In genomic region chr6:157779705-157780604, GRCh38 we compare ENCODE assay signal across 17 cellular contexts. TPM values are rescaled to one million over a fixed set of nuclear protein-coding genes. Genes with fewer than 3 reads are reported as not detected.
A peak's percentile ranks its signal among the peaks of the same experiment; 100 is the strongest.
DNase-seq lines count a peak whose midpoint lies in the region; ATAC-seq lines count a peak whose summit lies in the region.
"Had no signal": no experiment of that assay in that cellular context is flagged by ENCODE, and none has a peak within 500 bp of the region (broad histone marks: within the 10 kb centered on the region; RNA-seq: fewer than 3 reads in every experiment).

No MANE protein-coding gene starts in this region.

- no peak for ATAC-seq in left lobe of liver
- ATAC-seq: gastroesophageal sphincter; stimulated activated naive CD8-positive, alpha-beta T cell treated with anti-CD3 and anti-CD28 coated beads, Interleukin-15, Interleukin-2, amounts not matched to agents 100 U/mL and 50 U/mL, for 24 hours had no signal

- H3K27me3 ChIP-seq in neuron (ENCODE audit: insufficient read depth, low read length) = peaks cover 5% of the 10 kb centered on the region
- H3K27me3 ChIP-seq: gastroesophageal sphincter had no signal

- DNase-seq in DMS53 (lab: John Stamatoyannopoulos, UW) = peak; percentile 58
- DNase-seq in HuH-7 (ENCODE audit: low spot score) = peak; percentile 67
- no peak for DNase-seq in caudate nucleus (lab: John Stamatoyannopoulos, UW)
- DNase-seq in left lobe of liver (ENCODE audit: low spot score) = no peak
- DNase-seq in activated CD4-positive, alpha-beta T cell treated with anti-CD3 and anti-CD28 coated beads for 4 hours = no peak
- no peak for DNase-seq in HPDE6-E6E7 (ENCODE audit: extremely low spot score)
- DNase-seq: activated B cell treated with CpG ODN at 0.5 μM for 24 hours; activated gamma-delta T cell treated with Interleukin-2 at 50 U/mL for 16 hours; CD4-positive, alpha-beta T cell; effector CD4-positive, alpha-beta T cell; NCI-H187 treated with DMSO at 0.1 percent for 48 hours; NCI-H524; stimulated activated naive CD8-positive, alpha-beta T cell treated with anti-CD3 and anti-CD28 coated beads, Interleukin-15, Interleukin-2, amounts not matched to agents 100 U/mL and 50 U/mL, for 24 hours; T-helper 1 cell had no signal

- H3K4me3 ChIP-seq in neuron (ENCODE audit: low read length) = no peak overlapping the region
- H3K4me3 ChIP-seq: gastroesophageal sphincter, smooth muscle cell had no signal

- H3K36me3 ChIP-seq in neuron (ENCODE audit: insufficient read depth, low read length) = no peaks in the 10 kb centered on the region
- H3K36me3 ChIP-seq: gastroesophageal sphincter had no signal

- H3K27ac ChIP-seq in caudate nucleus (ENCODE audit: low read depth, low read length) = peak overlapping the region; percentile 19
- H3K27ac ChIP-seq: gastroesophageal sphincter had no signal

- peak overlapping the region; percentile 36 for H2AFZ ChIP-seq in neuron (ENCODE audit: low read depth, low read length)

- H3K9me3 ChIP-seq in neuron (ENCODE audit: low read length) = no peaks in the 10 kb centered on the region

- H3K4me1 ChIP-seq in neuron (ENCODE audit: insufficient read depth, low read length) = no peaks in the 10 kb centered on the region
- H3K4me1 ChIP-seq: gastroesophageal sphincter had no signal

RNA-seq across cellular contexts. Expression of gene SNX9, which starts 43.1 kb away (rescaled TPM):
- total RNA-seq in left lobe of liver = 25.5 TPM

Comparison
In these comparisons a context has a peak if more than half of its experiments do, and no peak if none do; other contexts are left out.
1. DNase-seq: peak in DMS53 (single experiment) and HuH-7 (single experiment); none in caudate nucleus (0 of 61), left lobe of liver (single experiment), activated CD4-positive, alpha-beta T cell treated with anti-CD3 and anti-CD28 coated beads for 4 hours (0 of 2) and HPDE6-E6E7 (single experiment).